Comparison of ENCODE assay signal across 18 cellular contexts in the genomic region with DNA sequence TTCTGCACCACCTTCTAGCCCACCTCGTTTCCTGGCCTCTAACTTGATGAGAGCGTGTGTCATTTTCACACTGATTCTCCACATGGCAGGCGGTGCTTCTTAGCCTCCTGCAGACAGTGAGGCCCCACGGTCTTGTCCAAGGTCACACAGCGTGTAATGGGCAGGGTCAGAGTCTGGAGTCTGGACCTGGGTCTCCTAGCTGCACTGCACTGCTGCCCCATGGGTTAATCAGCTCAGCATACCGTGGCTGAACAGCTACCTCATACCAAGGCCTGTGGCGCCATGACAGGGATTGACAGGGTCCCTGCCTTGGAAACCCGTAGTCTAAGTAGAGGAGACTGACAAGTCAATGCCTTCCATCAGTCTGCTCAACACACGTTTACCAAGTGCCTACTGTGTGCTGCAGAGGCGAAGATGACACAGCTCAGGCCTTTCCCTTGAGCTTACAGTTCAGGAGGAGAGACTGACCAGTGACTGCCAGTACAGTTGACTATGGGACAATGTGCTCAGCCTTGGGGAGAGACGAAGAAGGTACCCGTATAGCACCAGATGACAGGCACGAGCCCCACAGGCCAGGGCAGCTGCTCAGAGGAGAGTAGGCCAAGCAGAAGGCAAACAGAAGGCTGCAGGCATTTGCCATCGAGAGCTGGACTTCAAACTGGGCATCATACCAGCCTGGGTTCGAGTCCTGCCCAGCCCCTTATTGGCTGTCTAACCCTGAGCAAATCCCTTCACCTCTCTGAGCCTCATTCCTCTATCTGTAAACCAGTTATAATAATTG. TPM values are rescaled to one million over a fixed set of nuclear protein-coding genes. Genes with fewer than 3 reads are reported as not detected.
DNase-seq lines count a peak whose midpoint lies in the region; ATAC-seq and TF ChIP-seq lines count a peak whose summit lies in the region.
"Had no signal": no experiment of that assay in that cellular context is flagged by ENCODE, and none has a peak within 500 bp of the region (broad histone marks: within the 10 kb centered on the region; RNA-seq: fewer than 3 reads in every experiment).

No MANE protein-coding gene starts in this region.

- H3K27me3 ChIP-seq in osteoblast (ENCODE audit: insufficient read depth, low read length) = peaks cover 41% of the 10 kb centered on the region
- no peaks in the 10 kb centered on the region for H3K27me3 ChIP-seq in foreskin keratinocyte
- H3K27me3 ChIP-seq: BLaER1 had no signal

- no peak overlapping the region for H3K4me2 ChIP-seq in osteoblast (ENCODE audit: insufficient read depth, low read length)
- H3K4me2 ChIP-seq: BLaER1 had no signal

- H3K4me1 ChIP-seq in osteoblast (ENCODE audit: insufficient read depth, low read length) = no peaks in the 10 kb centered on the region
- H3K4me1 ChIP-seq in foreskin keratinocyte = peaks cover 14% of the 10 kb centered on the region
- H3K4me1 ChIP-seq: BLaER1 had no signal

- ATAC-seq in Right ventricle myocardium superior (ENCODE audit: poor library complexity) (no peak), left lobe of liver (peak; percentile 4), foreskin keratinocyte (no peak)

- H3K9me3 ChIP-seq in osteoblast (ENCODE audit: low read depth, low read length) = no peaks in the 10 kb centered on the region
- H3K9me3 ChIP-seq: BLaER1 had no signal

- no peak overlapping the region for H3K4me3 ChIP-seq in osteoblast (ENCODE audit: insufficient read depth, low read length)
- H3K4me3 ChIP-seq: BLaER1 had no signal

- H3K27ac ChIP-seq in osteoblast (ENCODE audit: low read depth, low read length) (no peak overlapping the region), foreskin keratinocyte (no peak overlapping the region)
- H3K27ac ChIP-seq: BLaER1 had no signal

- DNase-seq in cardiac septum (ENCODE audit: low spot score) (peak; percentile 60), Right ventricle myocardium superior (no peak), left lobe of liver (ENCODE audit: low spot score) (no peak), osteoblast (ENCODE audit: insufficient read length, low spot score, missing footprints) (peak; percentile 77), iPS-NIHi11 (ENCODE audit: low spot score) (no peak), foreskin keratinocyte (no peak)
- DNase-seq in activated CD4-positive, alpha-beta T cell treated with anti-CD3 and anti-CD28 coated beads, Interleukin-2, amount 50 U/mL, for 48 hours = no peak
- DNase-seq: 8988T; CD4-positive, alpha-beta memory T cell; COR-L47; DMS 273 treated with DMSO at 0.1 percent for 48 hours; DMS53; DND-41; H9 had no signal

- H3K36me3 ChIP-seq in osteoblast (ENCODE audit: insufficient read depth, low read length) = no peaks in the 10 kb centered on the region
- H3K36me3 ChIP-seq: BLaER1 had no signal

- no peak overlapping the region for H2AFZ ChIP-seq in osteoblast (ENCODE audit: low read length)

- intact Hi-C loops in cardiac septum (cut with DNase I) (no loop called here), Right ventricle myocardium superior (cut with DNase I) (no loop called here)

- no peak for TF ChIP-seq CTCF in osteoblast (IDR thresholded peaks at IDR 0.05; ENCODE audit: extremely low read depth, low read depth, low read length)
- TF ChIP-seq CTCF in foreskin keratinocyte (conservative IDR thresholded peaks at IDR 0.05) = no peak

- H4K20me1 ChIP-seq in osteoblast (ENCODE audit: insufficient read depth, low read length) = no peaks in the 10 kb centered on the region
- H4K20me1 ChIP-seq: BLaER1 had no signal

- no peaks in the 10 kb centered on the region for H3K79me2 ChIP-seq in osteoblast (ENCODE audit: insufficient read depth, low read length)

RNA-seq across cellular contexts. Expression of a gene that starts 5.5 kb away (rescaled TPM):
- total RNA-seq in cardiac septum (not detected), Right ventricle myocardium superior (not detected), left lobe of liver (31.6 TPM), osteoblast (3.5 and 6.5 TPM in 2 replicates), foreskin keratinocyte (159 and 184 TPM in 2 replicates)
- 149 and 163 TPM in 2 replicates for polyA plus RNA-seq in foreskin keratinocyte
- total RNA-seq: CD4-positive, alpha-beta memory T cell had no signal
- polyA plus RNA-seq: CD14-positive monocyte; CD4-positive, alpha-beta memory T cell had no signal

RNA-seq across cellular contexts. Expression of a gene that starts 46.1 kb away (rescaled TPM):
- total RNA-seq in cardiac septum = not detected
- total RNA-seq in Right ventricle myocardium superior = not detected
- total RNA-seq in left lobe of liver = not detected
- not detected in 2 replicates for total RNA-seq in osteoblast
- total RNA-seq in foreskin keratinocyte = not detected in 2 replicates
- not detected in 2 replicates for polyA plus RNA-seq in foreskin keratinocyte
- total RNA-seq: A673; CD4-positive, alpha-beta memory T cell had no signal
- polyA plus RNA-seq: AG04450; CD14-positive monocyte; CD4-positive, alpha-beta memory T cell had no signal

Comparison
In these comparisons a context has a peak if more than half of its experiments do, and no peak if none do; other contexts are left out.
1. DNase-seq: peak in cardiac septum (single experiment) and osteoblast (single experiment); none in Right ventricle myocardium superior (single experiment), left lobe of liver (single experiment), iPS-NIHi11 (single experiment), activated CD4-positive, alpha-beta T cell treated with anti-CD3 and anti-CD28 coated beads, Interleukin-2, amount 50 U/mL, for 48 hours (0 of 2) and foreskin keratinocyte (0 of 2).